9 cellular contexts compared by ENCODE assay signal in the genomic region with DNA sequence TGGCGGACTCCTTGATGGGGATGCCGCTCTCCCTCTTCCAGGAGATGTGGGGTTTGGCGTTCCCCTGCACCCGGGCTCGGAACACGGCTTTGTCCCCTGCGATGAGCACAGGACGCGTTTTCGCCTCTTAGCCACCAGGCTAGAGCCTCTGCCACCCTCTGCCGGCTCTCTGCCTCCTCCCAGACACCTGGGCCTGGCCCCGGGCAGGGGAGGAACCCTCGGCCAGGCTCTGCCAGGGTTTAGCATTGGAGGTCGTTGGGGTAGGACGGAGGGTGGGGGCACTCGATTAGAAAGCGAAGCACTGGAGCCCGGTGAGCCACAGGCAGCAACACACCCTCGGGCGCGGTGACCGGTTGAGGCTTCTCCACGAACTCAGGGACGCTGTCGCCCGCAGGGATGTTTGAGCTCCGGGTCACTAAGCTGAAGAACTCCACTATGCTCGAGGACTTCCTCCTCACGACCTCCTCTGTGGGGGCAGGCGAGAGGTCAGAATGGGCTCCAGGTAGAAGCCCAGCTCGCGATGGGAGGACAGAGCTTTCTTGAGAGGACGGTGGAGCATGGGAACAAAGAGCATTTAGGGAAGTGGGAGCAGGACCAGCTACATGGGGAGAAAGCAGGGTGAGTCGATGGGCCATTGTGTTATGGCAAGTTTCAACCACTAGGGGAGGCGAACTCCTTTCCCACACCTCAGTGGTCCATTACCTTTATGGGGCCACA. TPM values are rescaled to one million over a fixed set of nuclear protein-coding genes. Genes with fewer than 3 reads are reported as not detected.
DNase-seq lines count a peak whose midpoint lies in the region; ATAC-seq and TF ChIP-seq lines count a peak whose summit lies in the region.
"Had no signal": no experiment of that assay in that cellular context is flagged by ENCODE, and none has a peak within 500 bp of the region (broad histone marks: within the 10 kb centered on the region; RNA-seq: fewer than 3 reads in every experiment).

No MANE protein-coding gene starts in this region.

- peak; percentile 75 for ATAC-seq in GM18511 (IDR thresholded peaks at IDR 0.05; ENCODE audit: unreplicated experiment)
- ATAC-seq in HG03039 (IDR thresholded peaks at IDR 0.05; ENCODE audit: unreplicated experiment): peak; percentile 63

- TF ChIP-seq CTCF in fibroblast of lung (conservative IDR thresholded peaks at IDR 0.05 in 1 of 2, IDR thresholded peaks at IDR 0.05 in 1 of 2; ENCODE audit: low read depth in 1 of 2, low read length in 2 of 2) (peak; percentile 70 to 81), neural cell (IDR thresholded peaks at IDR 0.05; ENCODE audit: poor library complexity, severe bottlenecking) (peak; percentile 57)

- H3K27ac ChIP-seq in fibroblast of lung (ENCODE audit: insufficient read depth, low read length): no peak overlapping the region
- H3K27ac ChIP-seq in neural cell (ENCODE audit: low read length): peak overlapping the region; percentile 16
- H3K27ac ChIP-seq: SJSA1 had no signal

- peak overlapping the region; percentile 72 for H3K27ac Mint-ChIP-seq in activated T-cell treated with anti-CD3 and anti-CD28 coated beads, Interleukin-2, amount 50 U/mL, for 24 hours

- H3K79me2 ChIP-seq in fibroblast of lung (ENCODE audit: control insufficient read depth, insufficient read depth, low read length): no peaks in the 10 kb centered on the region
- H3K79me2 ChIP-seq in neural cell (replicated peaks; ENCODE audit: insufficient read depth, low read length): no peaks in the 10 kb centered on the region

- H3K9me3 ChIP-seq in fibroblast of lung (ENCODE audit: control insufficient read depth, insufficient read depth, low read depth, low read length) (no peaks in the 10 kb centered on the region), neural cell (ENCODE audit: low read length) (no peaks in the 10 kb centered on the region)
- H3K9me3 ChIP-seq: SJSA1 had no signal

- DNase-seq in AML-193 (lab: John Stamatoyannopoulos, UW) (peak; percentile 30 to 56), NCI-H774 (lab: John Stamatoyannopoulos, UW) (peak; percentile 48), fibroblast of lung (ENCODE audit: low read depth in 2 of 2) (peak; percentile 40 to 44), ureter (ENCODE audit: low spot score) (no peak)
- peak; percentile 70 for DNase-seq in activated T-cell treated with anti-CD3 and anti-CD28 coated beads, Interleukin-2, amount 50 U/mL, for 24 hours

- H3K4me1 Mint-ChIP-seq in activated T-cell treated with anti-CD3 and anti-CD28 coated beads, Interleukin-2, amount 50 U/mL, for 24 hours (ENCODE audit: low read depth): peaks cover 14% of the 10 kb centered on the region

- H2AFZ ChIP-seq in fibroblast of lung (ENCODE audit: low read length): peak overlapping the region; percentile 79
- no peak overlapping the region for H2AFZ ChIP-seq in neural cell (ENCODE audit: low read depth, low read length)

- no peak overlapping the region for H3K9ac ChIP-seq in fibroblast of lung (ENCODE audit: insufficient read depth, low read length)
- peak overlapping the region; percentile 55 for H3K9ac ChIP-seq in neural cell (ENCODE audit: low read length)

- no peaks in the 10 kb centered on the region for H3K9me2 ChIP-seq in neural cell (ENCODE audit: insufficient read depth, low read length)

- no peaks in the 10 kb centered on the region for H3K9me3 Mint-ChIP-seq in activated T-cell treated with anti-CD3 and anti-CD28 coated beads, Interleukin-2, amount 50 U/mL, for 24 hours

- H3K4me2 ChIP-seq in fibroblast of lung (ENCODE audit: extremely low read depth, insufficient read depth, low read length) (peak overlapping the region; percentile 89), neural cell (ENCODE audit: low read length) (peak overlapping the region; percentile 4)

- peak overlapping the region; percentile 44 to 66 (median 54) for H3K4me3 ChIP-seq in fibroblast of lung (replicated peaks in 1 of 4; ENCODE audit: control extremely low read depth in 1 of 4, insufficient read depth in 1 of 4, low read depth in 3 of 4, low read length in 4 of 4)
- H3K4me3 ChIP-seq in neural cell (ENCODE audit: low read length): peak overlapping the region; percentile 66

- no peak for TF ChIP-seq EP300 in neural cell (conservative IDR thresholded peaks at IDR 0.05; ENCODE audit: poor library complexity, severe bottlenecking)

- H3K4me1 ChIP-seq in fibroblast of lung (ENCODE audit: control insufficient read depth, extremely low read depth, insufficient read depth, low read length): peaks cover 3% of the 10 kb centered on the region

- no peak for TF ChIP-seq RAD21 in neural cell (conservative IDR thresholded peaks at IDR 0.05)

- H3K27me3 ChIP-seq in fibroblast of lung (ENCODE audit: control insufficient read depth, insufficient read depth, low read length) (peaks cover 4% of the 10 kb centered on the region), neural cell (ENCODE audit: insufficient read depth, low read depth, low read length) (peaks cover 9% of the 10 kb centered on the region)
- H3K27me3 ChIP-seq: SJSA1 had no signal

- no peaks in the 10 kb centered on the region for H3K36me3 Mint-ChIP-seq in activated T-cell treated with anti-CD3 and anti-CD28 coated beads, Interleukin-2, amount 50 U/mL, for 24 hours (ENCODE audit: low read depth)

- H4K20me1 ChIP-seq in fibroblast of lung (ENCODE audit: control insufficient read depth, extremely low read depth, insufficient read depth, low read length) (no peaks in the 10 kb centered on the region), neural cell (ENCODE audit: insufficient read depth) (no peaks in the 10 kb centered on the region)

- no peaks in the 10 kb centered on the region for H3F3A ChIP-seq in neural cell (ENCODE audit: insufficient read depth, low read length, poor library complexity, severe bottlenecking)

- H3K27me3 Mint-ChIP-seq in activated T-cell treated with anti-CD3 and anti-CD28 coated beads, Interleukin-2, amount 50 U/mL, for 24 hours: no peaks in the 10 kb centered on the region

- no peaks in the 10 kb centered on the region for H3K36me3 ChIP-seq in fibroblast of lung (ENCODE audit: control insufficient read depth, insufficient read depth, low read length)
- no peaks in the 10 kb centered on the region for H3K36me3 ChIP-seq in neural cell (ENCODE audit: insufficient read depth, low read length)
- H3K36me3 ChIP-seq: SJSA1 had no signal

- peak overlapping the region; percentile 83 for H3K4me3 Mint-ChIP-seq in activated T-cell treated with anti-CD3 and anti-CD28 coated beads, Interleukin-2, amount 50 U/mL, for 24 hours

TF ChIP-seq in neural cell, 6 proteins besides CTCF, POLR2A, EP300 and RAD21:
- TF ChIP-seq TAF1 (IDR thresholded peaks at IDR 0.05; ENCODE audit: low read depth) (no peak), SMC3 (conservative IDR thresholded peaks at IDR 0.05; ENCODE audit: poor library complexity) (no peak), MXI1 (conservative IDR thresholded peaks at IDR 0.05; ENCODE audit: poor library complexity, severe bottlenecking) (no peak), EZH2 (IDR thresholded peaks at IDR 0.05; ENCODE audit: borderline replicate concordance, insufficient read depth, low read length, poor library complexity, severe bottlenecking) (no peak), POLR2AphosphoS5 (IDR thresholded peaks at IDR 0.05) (no peak)
- TF ChIP-seq, protein P1, sequence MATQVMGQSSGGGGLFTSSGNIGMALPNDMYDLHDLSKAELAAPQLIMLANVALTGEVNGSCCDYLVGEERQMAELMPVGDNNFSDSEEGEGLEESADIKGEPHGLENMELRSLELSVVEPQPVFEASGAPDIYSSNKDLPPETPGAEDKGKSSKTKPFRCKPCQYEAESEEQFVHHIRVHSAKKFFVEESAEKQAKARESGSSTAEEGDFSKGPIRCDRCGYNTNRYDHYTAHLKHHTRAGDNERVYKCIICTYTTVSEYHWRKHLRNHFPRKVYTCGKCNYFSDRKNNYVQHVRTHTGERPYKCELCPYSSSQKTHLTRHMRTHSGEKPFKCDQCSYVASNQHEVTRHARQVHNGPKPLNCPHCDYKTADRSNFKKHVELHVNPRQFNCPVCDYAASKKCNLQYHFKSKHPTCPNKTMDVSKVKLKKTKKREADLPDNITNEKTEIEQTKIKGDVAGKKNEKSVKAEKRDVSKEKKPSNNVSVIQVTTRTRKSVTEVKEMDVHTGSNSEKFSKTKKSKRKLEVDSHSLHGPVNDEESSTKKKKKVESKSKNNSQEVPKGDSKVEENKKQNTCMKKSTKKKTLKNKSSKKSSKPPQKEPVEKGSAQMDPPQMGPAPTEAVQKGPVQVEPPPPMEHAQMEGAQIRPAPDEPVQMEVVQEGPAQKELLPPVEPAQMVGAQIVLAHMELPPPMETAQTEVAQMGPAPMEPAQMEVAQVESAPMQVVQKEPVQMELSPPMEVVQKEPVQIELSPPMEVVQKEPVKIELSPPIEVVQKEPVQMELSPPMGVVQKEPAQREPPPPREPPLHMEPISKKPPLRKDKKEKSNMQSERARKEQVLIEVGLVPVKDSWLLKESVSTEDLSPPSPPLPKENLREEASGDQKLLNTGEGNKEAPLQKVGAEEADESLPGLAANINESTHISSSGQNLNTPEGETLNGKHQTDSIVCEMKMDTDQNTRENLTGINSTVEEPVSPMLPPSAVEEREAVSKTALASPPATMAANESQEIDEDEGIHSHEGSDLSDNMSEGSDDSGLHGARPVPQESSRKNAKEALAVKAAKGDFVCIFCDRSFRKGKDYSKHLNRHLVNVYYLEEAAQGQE (IDR thresholded peaks at IDR 0.05; ENCODE audit: borderline replicate concordance): no peak

RNA-seq across cellular contexts. Expression of a gene that starts 4.3 kb away (rescaled TPM):
- total RNA-seq in fibroblast of lung (under 0.01 TPM in 2 replicates), ureter (4.1 TPM)
- polyA plus RNA-seq in fibroblast of lung (not detected in 2 replicates), neural cell (0.68 and 0.90 TPM in 2 replicates)
- not detected in 2 replicates for polyA plus RNA-seq in fibroblast of lung (2012)
- polyA minus RNA-seq in fibroblast of lung (ENCODE audit: low replicate concordance) (not detected in 2 replicates), neural cell (0.24 and 0.35 TPM in 2 replicates)
- total RNA-seq: SJSA1 had no signal

RNA-seq across cellular contexts. Expression of a gene that starts 23.2 kb away (rescaled TPM):
- total RNA-seq in fibroblast of lung (0.77 and 0.83 TPM in 2 replicates), ureter (4.6 TPM)
- polyA plus RNA-seq in fibroblast of lung (0.16 and 0.21 TPM in 2 replicates), neural cell (3.3 and 4.4 TPM in 2 replicates)
- polyA plus RNA-seq in fibroblast of lung (2012): 0.16 TPM in 2 replicates
- polyA minus RNA-seq in fibroblast of lung (ENCODE audit: low replicate concordance) (not detected in 2 replicates), neural cell (7.8 and 8.8 TPM in 2 replicates)
